19 cellular contexts compared by ENCODE assay signal in the genomic region with DNA sequence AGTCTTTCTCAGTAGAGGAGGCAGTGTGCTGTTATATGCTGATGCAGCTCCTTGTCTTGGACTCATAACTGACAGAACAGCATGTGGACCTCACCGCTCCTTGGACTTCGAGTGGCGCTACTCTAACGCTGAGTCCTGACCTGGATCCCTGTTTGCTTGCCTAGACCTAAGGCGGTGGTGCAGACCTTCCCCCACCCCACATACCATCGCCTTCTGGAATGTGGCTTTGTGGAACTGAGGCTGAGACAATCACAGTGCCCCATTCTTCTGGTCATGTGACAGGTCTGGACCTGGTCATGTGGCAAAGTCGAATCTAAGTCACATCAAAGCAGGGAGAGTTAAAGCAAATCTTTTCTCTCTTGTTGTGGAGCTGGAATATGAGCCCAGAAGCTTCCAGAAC.
DNase-seq lines count a peak whose midpoint lies in the region; ATAC-seq, FAIRE-seq and TF ChIP-seq lines count a peak whose summit lies in the region.
"Had no signal": no experiment of that assay in that cellular context is flagged by ENCODE, and none has a peak within 500 bp of the region (broad histone marks: within the 10 kb centered on the region; RNA-seq: fewer than 3 reads in every experiment).

No MANE protein-coding gene starts in this region.

- H2BK5ac ChIP-seq in H1 (ENCODE audit: low read depth, low read length): no peak overlapping the region
- H2BK5ac ChIP-seq in mesendoderm (ENCODE audit: low read length): no peak overlapping the region
- H2BK5ac ChIP-seq in H9 (ENCODE audit: insufficient read length, low read length): no peak overlapping the region

- H3K4me3 ChIP-seq in H7 (ENCODE audit: insufficient read depth, low read depth, low read length) (no peak overlapping the region), H1 (ENCODE audit: extremely low read depth in 1 of 4, insufficient read depth in 2 of 4, low read depth in 3 of 4, low read length in 4 of 4) (no peak overlapping the region), mesendoderm (ENCODE audit: low read length) (no peak overlapping the region)
- H3K4me3 ChIP-seq: GM23248, K562 had no signal

- TF ChIP-seq EP300 in H1 (IDR thresholded peaks at IDR 0.05; ENCODE audit: borderline replicate concordance in 1 of 2, low read depth in 2 of 2, low read length in 2 of 2): no peak

- no peak overlapping the region for H4K5ac ChIP-seq in H1 (ENCODE audit: insufficient read length, low read depth, low read length)
- H4K5ac ChIP-seq in mesendoderm (ENCODE audit: low read length): no peak overlapping the region
- no peak overlapping the region for H4K5ac ChIP-seq in H9 (ENCODE audit: insufficient read length, low read depth, low read length)

- peak; percentile 21 for ATAC-seq in stimulated activated effector memory CD8-positive, alpha-beta T cell treated with anti-CD3 and anti-CD28 coated beads, Interleukin-12 subunit alpha, Interleukin-12 subunit beta, amount 100 ng/mL, for 72 hours
- ATAC-seq in GM18867 (IDR thresholded peaks at IDR 0.05; ENCODE audit: unreplicated experiment): no peak
- ATAC-seq: CD8-positive, alpha-beta T cell; HCT116; K562 had no signal

- H3K9me3 ChIP-seq in H1 (ENCODE audit: insufficient read depth in 2 of 2, low read depth in 1 of 2, low read length in 1 of 2) (no peaks in the 10 kb centered on the region), H9 (ENCODE audit: control insufficient read depth, low read depth, low read length) (no peaks in the 10 kb centered on the region)
- H3K9me3 ChIP-seq: BE2C had no signal

- H3K27me3 Mint-ChIP-seq in H9 (ENCODE audit: low read depth): peaks cover 8% of the 10 kb centered on the region

- H3K4me1 Mint-ChIP-seq in stimulated activated effector memory CD8-positive, alpha-beta T cell treated with anti-CD3 and anti-CD28 coated beads, Interleukin-12 subunit alpha, Interleukin-12 subunit beta, amount 100 ng/mL, for 72 hours: no peaks in the 10 kb centered on the region
- H3K4me1 Mint-ChIP-seq in H9: peaks cover 19 to 26% of the 10 kb centered on the region in 2 experiments

- no peak overlapping the region for H3K4me3 Mint-ChIP-seq in stimulated activated effector memory CD8-positive, alpha-beta T cell treated with anti-CD3 and anti-CD28 coated beads, Interleukin-12 subunit alpha, Interleukin-12 subunit beta, amount 100 ng/mL, for 72 hours
- no peak overlapping the region for H3K4me3 Mint-ChIP-seq in H9
- H3K4me3 Mint-ChIP-seq: CD8-positive, alpha-beta T cell had no signal

- no peaks in the 10 kb centered on the region for H3K27me3 ChIP-seq in H7 (ENCODE audit: control insufficient read depth, insufficient read depth, low read length)
- H3K27me3 ChIP-seq in H1 (replicated peaks in 1 of 4; ENCODE audit: control insufficient read depth in 3 of 4, extremely low read depth in 1 of 4, insufficient read depth in 3 of 4, low read length in 3 of 4): no peaks in the 10 kb centered on the region
- no peaks in the 10 kb centered on the region for H3K27me3 ChIP-seq in mesendoderm (ENCODE audit: insufficient read depth, low read length, poor library complexity)
- no peaks in the 10 kb centered on the region for H3K27me3 ChIP-seq in H9 (ENCODE audit: insufficient read depth, low read length)
- H3K27me3 ChIP-seq: BE2C had no signal

- H3K36me3 ChIP-seq in H7 (replicated peaks; ENCODE audit: control insufficient read depth, insufficient read depth, low read length): no peaks in the 10 kb centered on the region
- no peaks in the 10 kb centered on the region for H3K36me3 ChIP-seq in H1 (ENCODE audit: control insufficient read depth in 2 of 4, insufficient read depth in 4 of 4, low read length in 3 of 4)
- no peaks in the 10 kb centered on the region for H3K36me3 ChIP-seq in mesendoderm (ENCODE audit: control insufficient read depth, insufficient read depth, low read length)
- H3K36me3 ChIP-seq: BE2C had no signal

- WGBS in H1 (ENCODE audit: extremely low coverage in 1 of 2, insufficient coverage in 1 of 2, insufficient read length in 1 of 2, insufficient replicate concordance in 2 of 2, low coverage in 1 of 2, low lambda C conversion rate in 2 of 2, missing lambda C conversion rate in 1 of 2), 2 experiments: 83% methylated on average over 7 of the region's 7 CpGs; no CpG with 5 or more reads in 1 of the 2 experiments
- WGBS in mesendoderm (ENCODE audit: extremely low coverage, insufficient coverage, low lambda C conversion rate): no CpG with 5 or more reads among the region's 7 CpGs
- no CpG with 5 or more reads among the region's 7 CpGs for WGBS in H9 (ENCODE audit: extremely low coverage, insufficient read length, low lambda C conversion rate)

- H3K18ac ChIP-seq in H1 (ENCODE audit: extremely low read depth, low read length): no peak overlapping the region
- no peak overlapping the region for H3K18ac ChIP-seq in mesendoderm (ENCODE audit: low read length)
- H3K18ac ChIP-seq in H9 (ENCODE audit: insufficient read length, low read depth, low read length): no peak overlapping the region

- no peak overlapping the region for H3K27ac ChIP-seq in H1 (ENCODE audit: low read depth, low read length)
- no peak overlapping the region for H3K27ac ChIP-seq in mesendoderm (ENCODE audit: low read depth, low read length)
- no peak overlapping the region for H3K27ac ChIP-seq in H9 (ENCODE audit: insufficient read length, low read depth, low read length)
- H3K27ac ChIP-seq: C4-2B, GM23248, HL-60 had no signal

- no peak overlapping the region for H2BK15ac ChIP-seq in H1 (ENCODE audit: low read length)
- H2BK15ac ChIP-seq in mesendoderm (replicated peaks; ENCODE audit: low read depth): no peak overlapping the region
- H2BK15ac ChIP-seq in H9 (ENCODE audit: low read depth, low read length): no peak overlapping the region

- no peaks in the 10 kb centered on the region for H3K36me3 Mint-ChIP-seq in stimulated activated effector memory CD8-positive, alpha-beta T cell treated with anti-CD3 and anti-CD28 coated beads, Interleukin-12 subunit alpha, Interleukin-12 subunit beta, amount 100 ng/mL, for 72 hours
- no peaks in the 10 kb centered on the region for H3K36me3 Mint-ChIP-seq in H9 (ENCODE audit: insufficient read depth in 1 of 3, low read depth in 3 of 3)
- H3K36me3 Mint-ChIP-seq: CD8-positive, alpha-beta T cell had no signal

- H2BK20ac ChIP-seq in H1 (ENCODE audit: low read length) (no peak overlapping the region), H9 (ENCODE audit: low read depth, low read length, poor library complexity, severe bottlenecking) (no peak overlapping the region)

- no peaks in the 10 kb centered on the region for H3K79me2 ChIP-seq in H1 (ENCODE audit: control insufficient read depth in 1 of 2, insufficient read depth in 2 of 2, low read length in 2 of 2)
- no peaks in the 10 kb centered on the region for H3K79me2 ChIP-seq in mesendoderm (ENCODE audit: control insufficient read depth, insufficient read depth, low read length)
- H3K79me2 ChIP-seq in H9 (ENCODE audit: insufficient read depth, low read length): no peaks in the 10 kb centered on the region

- H2BK120ac ChIP-seq in H1 (replicated peaks; ENCODE audit: low read depth, low read length): no peak overlapping the region
- no peak overlapping the region for H2BK120ac ChIP-seq in mesendoderm (ENCODE audit: low read depth, low read length)
- H2BK120ac ChIP-seq in H9 (ENCODE audit: low read depth, low read length, poor library complexity, severe bottlenecking): no peak overlapping the region

- H3K4ac ChIP-seq in H1 (replicated peaks; ENCODE audit: insufficient read length, low read depth, low read length) (no peak overlapping the region), mesendoderm (ENCODE audit: low read depth, low read length) (no peak overlapping the region), H9 (ENCODE audit: low read depth, low read length) (no peak overlapping the region)

- TF ChIP-seq POLR2A in H1 (IDR thresholded peaks at IDR 0.05; ENCODE audit: control extremely low read depth in 1 of 2, low read depth in 2 of 2, low read length in 2 of 2): no peak

- no peaks in the 10 kb centered on the region for H4K20me1 ChIP-seq in H1 (replicated peaks in 1 of 2; ENCODE audit: control insufficient read depth in 1 of 2, insufficient read depth in 2 of 2, low read length in 2 of 2)
- no peaks in the 10 kb centered on the region for H4K20me1 ChIP-seq in H9 (ENCODE audit: control insufficient read depth, insufficient read depth, insufficient read length)

- H4K8ac ChIP-seq in H1 (ENCODE audit: extremely low read depth, insufficient read depth, low read length): no peak overlapping the region
- H4K8ac ChIP-seq in mesendoderm (ENCODE audit: low read depth, low read length): no peak overlapping the region
- no peak overlapping the region for H4K8ac ChIP-seq in H9 (replicated peaks; ENCODE audit: insufficient read length, low read depth, low read length)

- no peak overlapping the region for H3K27ac Mint-ChIP-seq in stimulated activated effector memory CD8-positive, alpha-beta T cell treated with anti-CD3 and anti-CD28 coated beads, Interleukin-12 subunit alpha, Interleukin-12 subunit beta, amount 100 ng/mL, for 72 hours
- H3K27ac Mint-ChIP-seq in H9: no peak overlapping the region
- H3K27ac Mint-ChIP-seq: CD8-positive, alpha-beta T cell had no signal

- no peak overlapping the region for H3K23ac ChIP-seq in H1 (ENCODE audit: insufficient read length)
- H3K23ac ChIP-seq in mesendoderm (ENCODE audit: low read length): no peak overlapping the region
- H3K23ac ChIP-seq in H9 (ENCODE audit: insufficient read length, low read depth, low read length): no peak overlapping the region

- FAIRE-seq in H1 (lab: Jason Lieb, UNC): no peak
- FAIRE-seq: A204.1, K562 had no signal

- H3T11ph ChIP-seq in H9 (ENCODE audit: low read length): no peak overlapping the region

- TF ChIP-seq RAD21 in H1 (IDR thresholded peaks at IDR 0.05 in 1 of 2, conservative IDR thresholded peaks at IDR 0.05 in 1 of 2; ENCODE audit: low read depth in 2 of 2, low read length in 2 of 2): no peak

- H2AFZ ChIP-seq in H1 (ENCODE audit: low read length): no peak overlapping the region
- H2AFZ ChIP-seq in H9 (ENCODE audit: low read length): no peak overlapping the region
- H2AFZ ChIP-seq: GM23248 had no signal

- H3K9ac ChIP-seq in H1 (replicated peaks in 1 of 4; ENCODE audit: extremely low read depth in 1 of 4, low read depth in 3 of 4, low read length in 3 of 4) (no peak overlapping the region), mesendoderm (ENCODE audit: low read length) (no peak overlapping the region), H9 (ENCODE audit: extremely low read depth, insufficient read length, low read length) (no peak overlapping the region)
- H3K9ac ChIP-seq: GM23248 had no signal

- no peak for TF ChIP-seq CTCF in H1 (IDR thresholded peaks at IDR 0.05; ENCODE audit: control extremely low read depth in 1 of 3, insufficient read depth in 1 of 3, low read depth in 1 of 3, low read length in 3 of 3)
- TF ChIP-seq CTCF in H9 (conservative IDR thresholded peaks at IDR 0.05): no peak

- CTCF ChIA-PET in H1 (lab: Charles Lee; ENCODE audit: partially characterized antibody): interaction anchor here (0.6 kb wide), 1 partner anchor 98 kb away, joined by 3 read pairs; no protein-coding TSS in a partner anchor

- H3K79me1 ChIP-seq in H1 (ENCODE audit: low read depth, low read length): no peaks in the 10 kb centered on the region
- H3K79me1 ChIP-seq in mesendoderm (ENCODE audit: low read length): no peaks in the 10 kb centered on the region
- no peaks in the 10 kb centered on the region for H3K79me1 ChIP-seq in H9 (ENCODE audit: insufficient read depth, low read depth, low read length, poor library complexity, severe bottlenecking)

- H3K4me1 ChIP-seq in H1 (replicated peaks in 1 of 4; ENCODE audit: control insufficient read depth in 3 of 4, insufficient read depth in 4 of 4, low read length in 3 of 4) (peaks cover 0 to 3% (median 0%) of the 10 kb centered on the region in 4 experiments; a peak in 2 of 7 replicates), mesendoderm (ENCODE audit: control insufficient read depth, low read depth, low read length) (no peaks in the 10 kb centered on the region), H9 (ENCODE audit: insufficient read depth, low read length) (no peaks in the 10 kb centered on the region)
- H3K4me1 ChIP-seq: BE2C had no signal

- H3K56ac ChIP-seq in H1 (replicated peaks; ENCODE audit: insufficient read length, low read depth, low read length) (no peak overlapping the region), mesendoderm (ENCODE audit: low read length) (no peak overlapping the region), H9 (ENCODE audit: insufficient read length, low read depth, low read length) (no peak overlapping the region)

- H4K91ac ChIP-seq in H1 (replicated peaks; ENCODE audit: insufficient read length, low read length): no peak overlapping the region
- no peak overlapping the region for H4K91ac ChIP-seq in H9 (ENCODE audit: insufficient read length, low read depth, low read length)

- no peaks in the 10 kb centered on the region for H3K9me3 Mint-ChIP-seq in stimulated activated effector memory CD8-positive, alpha-beta T cell treated with anti-CD3 and anti-CD28 coated beads, Interleukin-12 subunit alpha, Interleukin-12 subunit beta, amount 100 ng/mL, for 72 hours
- no peaks in the 10 kb centered on the region; a peak in 1 of 5 replicates for H3K9me3 Mint-ChIP-seq in H9
- H3K9me3 Mint-ChIP-seq: CD8-positive, alpha-beta T cell had no signal

- H3K4me2 ChIP-seq in H1 (ENCODE audit: insufficient read depth in 1 of 2, low read depth in 2 of 2, low read length in 2 of 2): no peak overlapping the region
- no peak overlapping the region for H3K4me2 ChIP-seq in mesendoderm (ENCODE audit: low read length)
- H3K4me2 ChIP-seq in H9 (ENCODE audit: insufficient read depth, insufficient read length, low read length): no peak overlapping the region

- H2AK5ac ChIP-seq in H1 (ENCODE audit: low read depth, low read length) (0 out of 2 replicates have a peak overlapping the region, but pooled peaks have one; percentile 40), mesendoderm (ENCODE audit: low read length) (no peak overlapping the region), H9 (ENCODE audit: insufficient read length, low read length) (no peak overlapping the region)

- DNase-seq in H7: peak; percentile 12
- no peak for DNase-seq in H1 (ENCODE audit: low read depth in 1 of 2, low spot score in 2 of 2)
- peak; percentile 68 for DNase-seq in mesendoderm
- no peak for DNase-seq in stimulated activated effector memory CD8-positive, alpha-beta T cell treated with anti-CD3 and anti-CD28 coated beads, Interleukin-12 subunit alpha, Interleukin-12 subunit beta, amount 100 ng/mL, for 72 hours (ENCODE audit: low spot score in 2 of 2)
- DNase-seq in NCI-H1105 (lab: John Stamatoyannopoulos, UW): no peak
- DNase-seq in SIG-M5 treated with dmso at 0.1 percent for 504 hours (lab: John Stamatoyannopoulos, UW; ENCODE audit: unreplicated experiment): no peak
- DNase-seq in H9: no peak
- DNase-seq: BE2C, COR-L47, DND-41, GF-D8, GM23248 had no signal

- H2BK12ac ChIP-seq in H1 (ENCODE audit: low read depth, low read length) (no peak overlapping the region), H9 (ENCODE audit: insufficient read length, low read depth, low read length) (no peak overlapping the region)

- POLR2A ChIA-PET in H1 (lab: Charles Lee; ENCODE audit: partially characterized antibody): no interaction called here

- no peaks in the 10 kb centered on the region for H3K23me2 ChIP-seq in H1 (ENCODE audit: low read depth, low read length)
- no peaks in the 10 kb centered on the region for H3K23me2 ChIP-seq in H9 (ENCODE audit: insufficient read length, low read depth, low read length, poor library complexity, severe bottlenecking)

- H3K14ac ChIP-seq in H1 (ENCODE audit: insufficient read length) (no peak overlapping the region), H9 (ENCODE audit: insufficient read depth, low read length) (no peak overlapping the region)

Comparison
In these comparisons a context has a peak if more than half of its experiments do, and no peak if none do; other contexts are left out.
1. DNase-seq: peak in H7 (single experiment) and mesendoderm (single experiment); none in H1 (0 of 2), stimulated activated effector memory CD8-positive, alpha-beta T cell treated with anti-CD3 and anti-CD28 coated beads, Interleukin-12 subunit alpha, Interleukin-12 subunit beta, amount 100 ng/mL, for 72 hours (0 of 2), NCI-H1105 (single experiment), SIG-M5 treated with dmso at 0.1 percent for 504 hours (single experiment) and H9 (single experiment).